1 cellular context compared by ENCODE assay signal in genomic region chr6:140379919-140380318, GRCh38.
TF ChIP-seq lines count a peak whose summit lies in the region.

No MANE protein-coding gene starts in this region.

TF ChIP-seq in HepG2, 621 proteins besides CTCF, POLR2A, EP300 and RAD21 (continued from another document and continues in another):
- no peak for TF ChIP-seq ZNF276 (CRISPR knock-in tag; IDR thresholded peaks at IDR 0.05; ENCODE audit: low read depth)
- no peak for TF ChIP-seq MAF1 (CRISPR knock-in tag; IDR thresholded peaks at IDR 0.05; ENCODE audit: borderline replicate concordance)
- TF ChIP-seq, protein P1, sequence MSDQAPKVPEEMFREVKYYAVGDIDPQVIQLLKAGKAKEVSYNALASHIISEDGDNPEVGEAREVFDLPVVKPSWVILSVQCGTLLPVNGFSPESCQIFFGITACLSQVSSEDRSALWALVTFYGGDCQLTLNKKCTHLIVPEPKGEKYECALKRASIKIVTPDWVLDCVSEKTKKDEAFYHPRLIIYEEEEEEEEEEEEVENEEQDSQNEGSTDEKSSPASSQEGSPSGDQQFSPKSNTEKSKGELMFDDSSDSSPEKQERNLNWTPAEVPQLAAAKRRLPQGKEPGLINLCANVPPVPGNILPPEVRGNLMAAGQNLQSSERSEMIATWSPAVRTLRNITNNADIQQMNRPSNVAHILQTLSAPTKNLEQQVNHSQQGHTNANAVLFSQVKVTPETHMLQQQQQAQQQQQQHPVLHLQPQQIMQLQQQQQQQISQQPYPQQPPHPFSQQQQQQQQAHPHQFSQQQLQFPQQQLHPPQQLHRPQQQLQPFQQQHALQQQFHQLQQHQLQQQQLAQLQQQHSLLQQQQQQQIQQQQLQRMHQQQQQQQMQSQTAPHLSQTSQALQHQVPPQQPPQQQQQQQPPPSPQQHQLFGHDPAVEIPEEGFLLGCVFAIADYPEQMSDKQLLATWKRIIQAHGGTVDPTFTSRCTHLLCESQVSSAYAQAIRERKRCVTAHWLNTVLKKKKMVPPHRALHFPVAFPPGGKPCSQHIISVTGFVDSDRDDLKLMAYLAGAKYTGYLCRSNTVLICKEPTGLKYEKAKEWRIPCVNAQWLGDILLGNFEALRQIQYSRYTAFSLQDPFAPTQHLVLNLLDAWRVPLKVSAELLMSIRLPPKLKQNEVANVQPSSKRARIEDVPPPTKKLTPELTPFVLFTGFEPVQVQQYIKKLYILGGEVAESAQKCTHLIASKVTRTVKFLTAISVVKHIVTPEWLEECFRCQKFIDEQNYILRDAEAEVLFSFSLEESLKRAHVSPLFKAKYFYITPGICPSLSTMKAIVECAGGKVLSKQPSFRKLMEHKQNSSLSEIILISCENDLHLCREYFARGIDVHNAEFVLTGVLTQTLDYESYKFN (CRISPR knock-in tag; conservative IDR thresholded peaks at IDR 0.05) = peak; percentile 76
- peak; percentile 75; the same call in 1 of the 2 replicates for TF ChIP-seq NCOA2 (CRISPR knock-in tag; IDR thresholded peaks at IDR 0.05)
- TF ChIP-seq TGIF2 (CRISPR knock-in tag; IDR thresholded peaks at IDR 0.05) = no peak
- TF ChIP-seq HNF4A (CRISPR knock-in tag; IDR thresholded peaks at IDR 0.05) = peak; percentile 87
- peak; percentile 56; the same call in 1 of the 2 replicates for TF ChIP-seq HNF4G (IDR thresholded peaks at IDR 0.05; ENCODE audit: borderline replicate concordance, low read depth, low read length)
- no peak for TF ChIP-seq HNF4G (CRISPR knock-in tag; IDR thresholded peaks at IDR 0.05; ENCODE audit: borderline replicate concordance, low read depth)
- TF ChIP-seq MLXIP (CRISPR knock-in tag; IDR thresholded peaks at IDR 0.05; ENCODE audit: borderline replicate concordance) = no peak
- peak; percentile 86 for TF ChIP-seq TEAD3 (CRISPR knock-in tag; optimal IDR thresholded peaks at IDR 0.05; ENCODE audit: borderline replicate concordance)
- TF ChIP-seq ATF1 (CRISPR knock-in tag; IDR thresholded peaks at IDR 0.05) = no peak
- TF ChIP-seq, protein P2, sequence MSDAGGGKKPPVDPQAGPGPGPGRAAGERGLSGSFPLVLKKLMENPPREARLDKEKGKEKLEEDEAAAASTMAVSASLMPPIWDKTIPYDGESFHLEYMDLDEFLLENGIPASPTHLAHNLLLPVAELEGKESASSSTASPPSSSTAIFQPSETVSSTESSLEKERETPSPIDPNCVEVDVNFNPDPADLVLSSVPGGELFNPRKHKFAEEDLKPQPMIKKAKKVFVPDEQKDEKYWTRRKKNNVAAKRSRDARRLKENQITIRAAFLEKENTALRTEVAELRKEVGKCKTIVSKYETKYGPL (CRISPR knock-in tag; IDR thresholded peaks at IDR 0.05) = no peak
- no peak for TF ChIP-seq ZFP82 (CRISPR knock-in tag; IDR thresholded peaks at IDR 0.05; ENCODE audit: borderline replicate concordance)
- peak; percentile 29; the same call in 1 of the 2 replicates for TF ChIP-seq FOSL2 (CRISPR knock-in tag; IDR thresholded peaks at IDR 0.05)
- TF ChIP-seq E2F1 (CRISPR knock-in tag; IDR thresholded peaks at IDR 0.05) = no peak
- no peak for TF ChIP-seq NONO (IDR thresholded peaks at IDR 0.05)
- no peak for TF ChIP-seq NONO (CRISPR knock-in tag; conservative IDR thresholded peaks at IDR 0.05)
- TF ChIP-seq ZFAT (CRISPR knock-in tag; conservative IDR thresholded peaks at IDR 0.05) = no peak
- 0 out of 2 replicates have a peak, but pooled peaks have one; percentile 27 for TF ChIP-seq FOXK1 (CRISPR knock-in tag; IDR thresholded peaks at IDR 0.05; ENCODE audit: borderline replicate concordance, low read depth)
- TF ChIP-seq ZBTB42 (CRISPR knock-in tag; IDR thresholded peaks at IDR 0.05) = no peak
- peak; percentile 73 for TF ChIP-seq ELF3 (CRISPR knock-in tag; IDR thresholded peaks at IDR 0.05)
- TF ChIP-seq ISL2 (CRISPR knock-in tag; IDR thresholded peaks at IDR 0.05) = peak; percentile 56
- no peak for TF ChIP-seq E2F5 (CRISPR knock-in tag; conservative IDR thresholded peaks at IDR 0.05)
- TF ChIP-seq, protein P3, sequence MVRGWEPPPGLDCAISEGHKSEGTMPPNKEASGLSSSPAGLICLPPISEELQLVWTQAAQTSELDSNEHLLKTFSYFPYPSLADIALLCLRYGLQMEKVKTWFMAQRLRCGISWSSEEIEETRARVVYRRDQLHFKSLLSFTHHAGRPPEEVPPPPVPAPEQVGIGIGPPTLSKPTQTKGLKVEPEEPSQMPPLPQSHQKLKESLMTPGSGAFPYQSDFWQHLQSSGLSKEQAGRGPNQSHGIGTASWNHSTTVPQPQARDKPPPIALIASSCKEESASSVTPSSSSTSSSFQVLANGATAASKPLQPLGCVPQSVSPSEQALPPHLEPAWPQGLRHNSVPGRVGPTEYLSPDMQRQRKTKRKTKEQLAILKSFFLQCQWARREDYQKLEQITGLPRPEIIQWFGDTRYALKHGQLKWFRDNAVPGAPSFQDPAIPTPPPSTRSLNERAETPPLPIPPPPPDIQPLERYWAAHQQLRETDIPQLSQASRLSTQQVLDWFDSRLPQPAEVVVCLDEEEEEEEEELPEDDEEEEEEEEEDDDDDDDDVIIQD (CRISPR knock-in tag; IDR thresholded peaks at IDR 0.05; ENCODE audit: low read depth) = peak; percentile 65; the same call in 1 of the 2 replicates
- no peak for TF ChIP-seq SOX13 (IDR thresholded peaks at IDR 0.05)
- TF ChIP-seq SOX13 (CRISPR knock-in tag; conservative IDR thresholded peaks at IDR 0.05 in 1 of 2, IDR thresholded peaks at IDR 0.05 in 1 of 2) = peak in 1 of 2 experiments; percentile 70; a peak in 1 of 4 replicates
- TF ChIP-seq NR2F1 (CRISPR knock-in tag; IDR thresholded peaks at IDR 0.05) = 0 out of 4 replicates have a peak, but pooled peaks of 1 of the 2 experiments have one; percentile 36
- peak; percentile 51; the same call in 1 of the 2 replicates for TF ChIP-seq SOX5 (CRISPR knock-in tag; IDR thresholded peaks at IDR 0.05; ENCODE audit: borderline replicate concordance)
- peak; percentile 25; the same call in 1 of the 2 replicates for TF ChIP-seq CREM (IDR thresholded peaks at IDR 0.05)
- no peak for TF ChIP-seq CREM (CRISPR knock-in tag; IDR thresholded peaks at IDR 0.05)
- TF ChIP-seq, protein P4, sequence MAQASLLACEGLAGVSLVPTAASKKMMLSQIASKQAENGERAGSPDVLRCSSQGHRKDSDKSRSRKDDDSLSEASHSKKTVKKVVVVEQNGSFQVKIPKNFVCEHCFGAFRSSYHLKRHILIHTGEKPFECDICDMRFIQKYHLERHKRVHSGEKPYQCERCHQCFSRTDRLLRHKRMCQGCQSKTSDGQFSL (CRISPR knock-in tag; IDR thresholded peaks at IDR 0.05) = no peak
- peak; percentile 90 for TF ChIP-seq GATAD2A (CRISPR knock-in tag; IDR thresholded peaks at IDR 0.05)
- TF ChIP-seq JUN (CRISPR knock-in tag; IDR thresholded peaks at IDR 0.05) = peak; percentile 76; the same call in 1 of the 2 replicates
- no peak for TF ChIP-seq NR2F6 (IDR thresholded peaks at IDR 0.05)
- peak; percentile 48; the same call in 1 of the 2 replicates for TF ChIP-seq NR2F6 (CRISPR knock-in tag; IDR thresholded peaks at IDR 0.05)
- TF ChIP-seq GFI1 (CRISPR knock-in tag; IDR thresholded peaks at IDR 0.05; ENCODE audit: borderline replicate concordance) = no peak
- peak; percentile 69 for TF ChIP-seq RARA (CRISPR knock-in tag; IDR thresholded peaks at IDR 0.05)
- peak; percentile 29; the same call in 1 of the 2 replicates for TF ChIP-seq THAP11 (CRISPR knock-in tag; IDR thresholded peaks at IDR 0.05)
- TF ChIP-seq BCL6 (CRISPR knock-in tag; IDR thresholded peaks at IDR 0.05) = peak; percentile 41; the same call in 1 of the 2 replicates
- no peak for TF ChIP-seq ZNF773 (CRISPR knock-in tag; IDR thresholded peaks at IDR 0.05; ENCODE audit: borderline replicate concordance)
- peak; percentile 89; the same call in 1 of the 2 replicates for TF ChIP-seq HMG20A (CRISPR knock-in tag; IDR thresholded peaks at IDR 0.05; ENCODE audit: borderline replicate concordance)
- peak; percentile 34 for TF ChIP-seq CEBPG (CRISPR knock-in tag; IDR thresholded peaks at IDR 0.05)
- TF ChIP-seq STAT6 (CRISPR knock-in tag; IDR thresholded peaks at IDR 0.05; ENCODE audit: borderline replicate concordance) = no peak
- no peak for TF ChIP-seq JDP2 (CRISPR knock-in tag; IDR thresholded peaks at IDR 0.05; ENCODE audit: borderline replicate concordance)
- TF ChIP-seq XBP1 (CRISPR knock-in tag; IDR thresholded peaks at IDR 0.05) = no peak
- no peak for TF ChIP-seq ZSCAN21 (CRISPR knock-in tag; IDR thresholded peaks at IDR 0.05; ENCODE audit: borderline replicate concordance)
- TF ChIP-seq MED1 (CRISPR knock-in tag; IDR thresholded peaks at IDR 0.05) = peak; percentile 56
- TF ChIP-seq, protein P5, sequence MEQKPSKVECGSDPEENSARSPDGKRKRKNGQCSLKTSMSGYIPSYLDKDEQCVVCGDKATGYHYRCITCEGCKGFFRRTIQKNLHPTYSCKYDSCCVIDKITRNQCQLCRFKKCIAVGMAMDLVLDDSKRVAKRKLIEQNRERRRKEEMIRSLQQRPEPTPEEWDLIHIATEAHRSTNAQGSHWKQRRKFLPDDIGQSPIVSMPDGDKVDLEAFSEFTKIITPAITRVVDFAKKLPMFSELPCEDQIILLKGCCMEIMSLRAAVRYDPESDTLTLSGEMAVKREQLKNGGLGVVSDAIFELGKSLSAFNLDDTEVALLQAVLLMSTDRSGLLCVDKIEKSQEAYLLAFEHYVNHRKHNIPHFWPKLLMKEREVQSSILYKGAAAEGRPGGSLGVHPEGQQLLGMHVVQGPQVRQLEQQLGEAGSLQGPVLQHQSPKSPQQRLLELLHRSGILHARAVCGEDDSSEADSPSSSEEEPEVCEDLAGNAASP (CRISPR knock-in tag; IDR thresholded peaks at IDR 0.05; ENCODE audit: borderline replicate concordance) = peak; percentile 40; the same call in 1 of the 2 replicates
- TF ChIP-seq POGZ (CRISPR knock-in tag; IDR thresholded peaks at IDR 0.05) = peak; percentile 57; the same call in 1 of the 2 replicates
- no peak for TF ChIP-seq ZSCAN31 (CRISPR knock-in tag; IDR thresholded peaks at IDR 0.05; ENCODE audit: low read depth)
- no peak for TF ChIP-seq PRMT3 (CRISPR knock-in tag; IDR thresholded peaks at IDR 0.05; ENCODE audit: borderline replicate concordance, low read depth)
